18 cellular contexts compared by ENCODE assay signal in genomic region chr9:115671236-115671770, GRCh38.
DNase-seq lines count a peak whose midpoint lies in the region; ATAC-seq and TF ChIP-seq lines count a peak whose summit lies in the region.
"Had no signal": no experiment of that assay in that cellular context is flagged by ENCODE, and none has a peak within 500 bp of the region (broad histone marks: within the 10 kb centered on the region; RNA-seq: fewer than 3 reads in every experiment).

No MANE protein-coding gene starts in this region.

- H3K27ac ChIP-seq in AG04450 (ENCODE audit: low read depth, low read length): peak overlapping the region; percentile 100
- peak overlapping the region; percentile 100 for H3K27ac ChIP-seq in brain microvascular endothelial cell
- no peak overlapping the region for H3K27ac ChIP-seq in testis

- H3K27me3 ChIP-seq in AG04450 (ENCODE audit: control insufficient read depth, insufficient read depth, low read length): no peaks in the 10 kb centered on the region
- no peaks in the 10 kb centered on the region for H3K27me3 ChIP-seq in brain microvascular endothelial cell (replicated peaks)
- H3K27me3 ChIP-seq in testis: no peaks in the 10 kb centered on the region
- H3K27me3 ChIP-seq: uterus had no signal

- H3K27ac Mint-ChIP-seq in nephron progenitor cell: peak overlapping the region; percentile 68
- H3K27ac Mint-ChIP-seq: activated naive CD4-positive, alpha-beta T cell treated with anti-CD3 and anti-CD28 coated beads, Interleukin-2, amount 50 U/mL, for 24 hours; activated T-cell treated with anti-CD3 and anti-CD28 coated beads, Interleukin-2, amount 50 U/mL, for 72 hours; naive thymus-derived CD8-positive, alpha-beta T cell had no signal

- H3K36me3 Mint-ChIP-seq in nephron progenitor cell (ENCODE audit: low read depth): no peaks in the 10 kb centered on the region
- H3K36me3 Mint-ChIP-seq: naive thymus-derived CD8-positive, alpha-beta T cell had no signal

- DNase-seq in AG04450 (ENCODE audit: low read depth, low spot score) (no peak), M059J (ENCODE audit: low read depth) (peak; percentile 38), brain microvascular endothelial cell (no peak), nephron progenitor cell (no peak), T-helper 2 cell (no peak), NCI-H2029 treated with DMSO at 0.1 percent for 48 hours (lab: John Stamatoyannopoulos, UW) (no peak), testis (no peak)
- DNase-seq: activated CD4-positive, CD25-positive, alpha-beta regulatory T cell treated with anti-CD3 and anti-CD28 coated beads, Interleukin-2, amount 50 U/mL, for 72 hours; activated T-cell treated with anti-CD3 and anti-CD28 coated beads, Interleukin-2, amount 50 U/mL, for 72 hours; Kasumi-1; naive thymus-derived CD8-positive, alpha-beta T cell; NCI-H69; small intestine; stimulated activated CD4-positive, alpha-beta T cell treated with anti-CD3 and anti-CD28 coated beads, Interleukin-4, amount 100 ng/mL, for 1 hour; T1000; uterus had no signal

- H3K27me3 Mint-ChIP-seq in nephron progenitor cell (ENCODE audit: low read depth, poor library complexity): peaks cover 2% of the 10 kb centered on the region
- H3K27me3 Mint-ChIP-seq: activated naive CD4-positive, alpha-beta T cell treated with anti-CD3 and anti-CD28 coated beads, Interleukin-2, amount 50 U/mL, for 24 hours had no signal

- POLR2A ChIA-PET in AG04450 (lab: Yijun Ruan, JAX): interaction anchor here (0.7 to 1.0 kb wide), 2 partner anchors 20 to 100 kb away, joined by 4 read pairs; no protein-coding TSS in a partner anchor

- H3K9me3 Mint-ChIP-seq in nephron progenitor cell: peaks cover 5% of the 10 kb centered on the region

- peaks cover 24% of the 10 kb centered on the region for H3K4me1 Mint-ChIP-seq in nephron progenitor cell
- H3K4me1 Mint-ChIP-seq: activated naive CD4-positive, alpha-beta T cell treated with anti-CD3 and anti-CD28 coated beads, Interleukin-2, amount 50 U/mL, for 24 hours; naive thymus-derived CD8-positive, alpha-beta T cell had no signal

- H3K9me3 ChIP-seq in AG04450 (ENCODE audit: control insufficient read depth, insufficient read depth, low read length) (no peaks in the 10 kb centered on the region), testis (no peaks in the 10 kb centered on the region)
- H3K9me3 ChIP-seq: uterus had no signal

- TF ChIP-seq POLR2A in testis (IDR thresholded peaks at IDR 0.05): no peak

- in situ Hi-C loops in brain microvascular endothelial cell (cut with HindIII; ENCODE audit: low pct_ligation_motif_present, low sequenced_read_pairs): no loop called here

- H3K4me3 Mint-ChIP-seq in nephron progenitor cell: no peak overlapping the region
- H3K4me3 Mint-ChIP-seq: activated naive CD4-positive, alpha-beta T cell treated with anti-CD3 and anti-CD28 coated beads, Interleukin-2, amount 50 U/mL, for 24 hours; activated T-cell treated with anti-CD3 and anti-CD28 coated beads, Interleukin-2, amount 50 U/mL, for 72 hours; naive thymus-derived CD8-positive, alpha-beta T cell had no signal

- H3K36me3 ChIP-seq in brain microvascular endothelial cell (replicated peaks) (no peaks in the 10 kb centered on the region), testis (ENCODE audit: low read depth, missing control alignments) (no peaks in the 10 kb centered on the region)
- H3K36me3 ChIP-seq: uterus had no signal

- H3K4me3 ChIP-seq in AG04450 (ENCODE audit: low read depth, low read length): no peak overlapping the region
- H3K4me3 ChIP-seq in brain microvascular endothelial cell (ENCODE audit: low read depth, low read length): no peak overlapping the region
- H3K4me3 ChIP-seq in testis: no peak overlapping the region
- H3K4me3 ChIP-seq: uterus had no signal

- CTCF ChIA-PET in AG04450 (lab: Charles Lee): interaction anchor here (0.7 kb wide), 1 partner anchor 78 kb away, joined by 8 read pairs; no protein-coding TSS in a partner anchor

- intact Hi-C loops in testis (cut with DNase I; ENCODE audit: low total_unique reads): no loop called here

- TF ChIP-seq CTCF in AG04450 (IDR thresholded peaks at IDR 0.05; ENCODE audit: low read depth, low read length) (no peak), brain microvascular endothelial cell (IDR thresholded peaks at IDR 0.05; ENCODE audit: low read depth, low read length, missing control alignments) (no peak), nephron progenitor cell (IDR thresholded peaks at IDR 0.05) (no peak), testis (IDR thresholded peaks at IDR 0.05) (no peak)

- 90 to 92% methylated on average over 6 of the region's 6 CpGs for WGBS in testis, 2 donors

- no peak for ATAC-seq in HG03175 (IDR thresholded peaks at IDR 0.05; ENCODE audit: unreplicated experiment)
- ATAC-seq: activated T-cell treated with anti-CD3 and anti-CD28 coated beads, Interleukin-2, amount 50 U/mL, for 72 hours; naive thymus-derived CD8-positive, alpha-beta T cell had no signal

- H3K4me1 ChIP-seq in testis: no peaks in the 10 kb centered on the region
- H3K4me1 ChIP-seq: uterus had no signal

Comparison
In these comparisons a context has a peak if more than half of its experiments do, and no peak if none do; other contexts are left out.
1. H3K27ac ChIP-seq: peak in AG04450 (single experiment) and brain microvascular endothelial cell (single experiment); none in testis (0 of 2).